In genomic region chr11:91998466-91998865, GRCh38 we compare ENCODE assay signal across 16 cellular contexts.
DNase-seq lines count a peak whose midpoint lies in the region; ATAC-seq and TF ChIP-seq lines count a peak whose summit lies in the region.
"Had no signal": no experiment of that assay in that cellular context is flagged by ENCODE, and none has a peak within 500 bp of the region (broad histone marks: within the 10 kb centered on the region; RNA-seq: fewer than 3 reads in every experiment).

No MANE protein-coding gene starts in this region.

- no peaks in the 10 kb centered on the region for H3K9me3 ChIP-seq in right lobe of liver

- H3K4me3 ChIP-seq in GM23338: no peak overlapping the region
- no peak overlapping the region for H3K4me3 ChIP-seq in right lobe of liver
- H3K4me3 ChIP-seq: GM23248, K562 had no signal

- 100% methylated on average over 1 of the region's 1 CpG for whole genome bisulfite sequencing in right lobe of liver (ENCODE audit: insufficient coverage, low coverage, low lambda C conversion rate, missing lambda C conversion rate)

- TF ChIP-seq CTCF in GM23338 (conservative IDR thresholded peaks at IDR 0.05; ENCODE audit: low read depth in 2 of 2) (no peak), progenitor cell of endocrine pancreas (IDR thresholded peaks at IDR 0.05; ENCODE audit: unreplicated experiment) (no peak), right lobe of liver (IDR thresholded peaks at IDR 0.05) (no peak)

- H3K4me3 Mint-ChIP-seq in GM23338 (no peak overlapping the region), progenitor cell of endocrine pancreas (ENCODE audit: low read depth) (no peak overlapping the region)
- H3K4me3 Mint-ChIP-seq: CD8-positive, alpha-beta T cell had no signal

- H3K36me3 ChIP-seq in GM23338 (ENCODE audit: insufficient read depth): no peaks in the 10 kb centered on the region
- no peaks in the 10 kb centered on the region for H3K36me3 ChIP-seq in right lobe of liver

- H3K27me3 Mint-ChIP-seq in GM23338 (ENCODE audit: insufficient read depth, low read depth, poor library complexity): peaks cover 4% of the 10 kb centered on the region
- no peaks in the 10 kb centered on the region for H3K27me3 Mint-ChIP-seq in progenitor cell of endocrine pancreas

- peaks cover 7% of the 10 kb centered on the region for H3K4me1 ChIP-seq in GM23338 (ENCODE audit: insufficient read depth)
- no peaks in the 10 kb centered on the region for H3K4me1 ChIP-seq in right lobe of liver

- H3F3A ChIP-seq in GM23338 (replicated peaks; ENCODE audit: low read depth): no peaks in the 10 kb centered on the region

- no peaks in the 10 kb centered on the region; the same call in 1 of the 2 replicates for H3K9me2 ChIP-seq in GM23338 (ENCODE audit: insufficient read depth)

- H3K27me3 ChIP-seq in GM23338 (ENCODE audit: insufficient read depth): no peaks in the 10 kb centered on the region
- no peaks in the 10 kb centered on the region for H3K27me3 ChIP-seq in right lobe of liver

- intact Hi-C loops in right lobe of liver (cut with DNase I): no loop called here

- ATAC-seq in GM23338 (no peak), right lobe of liver (no peak), HG03045 (IDR thresholded peaks at IDR 0.05; ENCODE audit: unreplicated experiment) (no peak)
- ATAC-seq: CD8-positive, alpha-beta T cell; K562; Panc1 had no signal

- DNase-seq in GM23338 (ENCODE audit: low spot score): no peak
- peak; percentile 11 to 73 for DNase-seq in NCI-H2081 (lab: John Stamatoyannopoulos, UW)
- DNase-seq in NCI-H69 (lab: John Stamatoyannopoulos, UW): peak; percentile 98
- no peak for DNase-seq in progenitor cell of endocrine pancreas (ENCODE audit: low spot score, unreplicated experiment)
- DNase-seq in right lobe of liver: no peak
- DNase-seq in cerebellar nuclear complex (lab: John Stamatoyannopoulos, UW): no peak
- DNase-seq: CD8-positive, alpha-beta T cell; DMS79; GM23248; NCI-H2107; NCI-H524; Right ventricle myocardium superior had no signal

- no peak for TF ChIP-seq POLR2A in right lobe of liver (IDR thresholded peaks at IDR 0.05)

- no peaks in the 10 kb centered on the region for H3K36me3 Mint-ChIP-seq in GM23338 (ENCODE audit: low read depth)
- H3K36me3 Mint-ChIP-seq in progenitor cell of endocrine pancreas (ENCODE audit: insufficient read depth): no peaks in the 10 kb centered on the region
- H3K36me3 Mint-ChIP-seq: CD8-positive, alpha-beta T cell had no signal

- H2AFZ ChIP-seq in GM23338: peak overlapping the region; percentile 45; the same call in 1 of the 2 replicates
- H2AFZ ChIP-seq: GM23248 had no signal

- H3K27ac Mint-ChIP-seq in GM23338 (no peak overlapping the region), progenitor cell of endocrine pancreas (peak overlapping the region; percentile 85)
- H3K27ac Mint-ChIP-seq: CD8-positive, alpha-beta T cell had no signal

- H3K79me2 ChIP-seq in GM23338 (replicated peaks; ENCODE audit: insufficient read depth): no peaks in the 10 kb centered on the region

- no peaks in the 10 kb centered on the region for H3K9me3 Mint-ChIP-seq in GM23338
- H3K9me3 Mint-ChIP-seq in progenitor cell of endocrine pancreas (ENCODE audit: low read depth): no peaks in the 10 kb centered on the region

- H3K4me2 ChIP-seq in GM23338: no peak overlapping the region

- H4K20me1 ChIP-seq in GM23338 (replicated peaks; ENCODE audit: insufficient read depth): no peaks in the 10 kb centered on the region

- H3K4me1 Mint-ChIP-seq in GM23338 (peaks cover 7% of the 10 kb centered on the region; the same call in 2 of the 3 replicates), progenitor cell of endocrine pancreas (ENCODE audit: low read depth) (peaks cover 24% of the 10 kb centered on the region)

- H3K27ac ChIP-seq in GM23338 (ENCODE audit: low read depth): no peak overlapping the region
- H3K27ac ChIP-seq in right lobe of liver: no peak overlapping the region
- H3K27ac ChIP-seq: GM23248, HL-60 had no signal

TF ChIP-seq in GM23338, 12 proteins besides CTCF, POLR2A, EP300 and RAD21:
- TF ChIP-seq NANOG (IDR thresholded peaks at IDR 0.05; ENCODE audit: borderline replicate concordance) (no peak), POLR2AphosphoS5 (IDR thresholded peaks at IDR 0.05; ENCODE audit: low read depth) (no peak), JUNB (IDR thresholded peaks at IDR 0.05; ENCODE audit: unreplicated experiment) (no peak)

Comparison
In these comparisons a context has a peak if more than half of its experiments do, and no peak if none do; other contexts are left out.
1. DNase-seq: peak in NCI-H2081 (2 of 2) and NCI-H69 (single experiment); none in GM23338 (single experiment), progenitor cell of endocrine pancreas (single experiment), right lobe of liver (0 of 3) and cerebellar nuclear complex (0 of 2).